Comparison of ENCODE assay signal across 16 cellular contexts in the genomic region with DNA sequence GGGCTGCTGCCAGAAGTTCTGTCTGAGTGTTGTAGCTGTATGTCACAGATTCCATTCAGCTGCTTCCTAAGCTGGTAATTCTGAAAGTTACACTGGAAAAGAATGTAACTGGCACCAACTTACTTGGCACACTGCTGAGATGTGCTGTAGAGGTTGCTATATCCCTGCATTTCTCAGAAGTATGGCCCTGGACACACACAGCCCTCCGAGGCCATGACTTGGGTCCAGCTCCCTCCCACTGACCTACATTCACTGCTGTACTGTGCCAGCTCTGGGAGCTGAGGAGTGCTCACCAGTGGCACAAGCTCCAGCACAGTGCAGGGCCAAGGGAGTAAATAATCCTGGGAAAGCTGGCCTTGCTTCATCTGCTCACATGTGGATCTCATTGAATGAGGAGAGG. TPM values are rescaled to one million over a fixed set of nuclear protein-coding genes. Genes with fewer than 3 reads are reported as not detected.
DNase-seq lines count a peak whose midpoint lies in the region; ATAC-seq and TF ChIP-seq lines count a peak whose summit lies in the region.
"Had no signal": no experiment of that assay in that cellular context is flagged by ENCODE, and none has a peak within 500 bp of the region (broad histone marks: within the 10 kb centered on the region; RNA-seq: fewer than 3 reads in every experiment).

No MANE protein-coding gene starts in this region.

- no peaks in the 10 kb centered on the region for H3K9me2 ChIP-seq in GM23248 (ENCODE audit: insufficient read depth)

- TF ChIP-seq CTCF in dorsolateral prefrontal cortex (IDR thresholded peaks at IDR 0.05 in 54 of 56, conservative IDR thresholded peaks at IDR 0.05 in 2 of 56; ENCODE audit: low read depth in 1 of 56, partially characterized antibody in 56 of 56), result no peak

- ATAC-seq in GM18858 (IDR thresholded peaks at IDR 0.05; ENCODE audit: unreplicated experiment), result no peak
- ATAC-seq: CD8-positive, alpha-beta T cell; effector memory CD8-positive, alpha-beta T cell; K562; naive thymus-derived CD8-positive, alpha-beta T cell had no signal

- no peaks in the 10 kb centered on the region for H3K9me3 ChIP-seq in GM23248 (ENCODE audit: low read depth)
- no peaks in the 10 kb centered on the region for H3K9me3 ChIP-seq in subcutaneous abdominal adipose tissue (ENCODE audit: control insufficient read depth in 5 of 5, low read length in 5 of 5)
- H3K9me3 ChIP-seq: tibial nerve had no signal

- H3K36me3 ChIP-seq in GM23248 (ENCODE audit: low read depth) (peaks cover 37% of the 10 kb centered on the region), subcutaneous abdominal adipose tissue (ENCODE audit: control insufficient read depth in 5 of 5, insufficient read depth in 5 of 5, low read length in 5 of 5) (peaks cover 14 to 57% (median 39%) of the 10 kb centered on the region in 5 donors)

- DNase-seq in GM23248 (peak; percentile 61), dorsolateral prefrontal cortex (peak in 5 of 10 donors; percentile 15 to 76 (median 43)), middle frontal gyrus (ENCODE audit: extremely low spot score, low spot score) (peak; percentile 4), NCI-H524 (lab: John Stamatoyannopoulos, UW) (no peak), glomerular visceral epithelial cell (ENCODE audit: extremely low spot score) (no peak), DMS 273 treated with DMSO at 0.1 percent for 48 hours (lab: John Stamatoyannopoulos, UW) (no peak)
- DNase-seq: activated CD4-positive, alpha-beta T cell treated with anti-CD3 and anti-CD28 coated beads, Interleukin-2, amount 50 U/mL, for 48 hours; CD8-positive, alpha-beta T cell; effector memory CD8-positive, alpha-beta T cell; H7; naive thymus-derived CD8-positive, alpha-beta T cell; NCI-H1930 had no signal

- H3K9ac ChIP-seq in GM23248, result 0 out of 2 replicates have a peak overlapping the region, but pooled peaks have one; percentile 2
- no peak overlapping the region for H3K9ac ChIP-seq in subcutaneous abdominal adipose tissue (ENCODE audit: low read length in 5 of 5)

- H3K4me2 ChIP-seq in GM23248 (ENCODE audit: unreplicated experiment), result no peak overlapping the region

- peaks cover 24% of the 10 kb centered on the region for H3K4me1 ChIP-seq in GM23248 (ENCODE audit: insufficient read depth)
- H3K4me1 ChIP-seq in subcutaneous abdominal adipose tissue (ENCODE audit: control insufficient read depth in 5 of 5, insufficient read depth in 5 of 5, low read length in 5 of 5), result peaks cover 3 to 27% (median 23%) of the 10 kb centered on the region in 5 donors

- no peaks in the 10 kb centered on the region for H4K20me1 ChIP-seq in GM23248 (ENCODE audit: insufficient read depth)

- H2AFZ ChIP-seq in GM23248, result no peak overlapping the region

- intact Hi-C loops in dorsolateral prefrontal cortex (cut with DNase I), result no loop called here

- peak overlapping the region; percentile 37 for H3K27ac ChIP-seq in GM23248
- H3K27ac ChIP-seq in dorsolateral prefrontal cortex, result peak overlapping the region in 34 of 59 donors; percentile 4 to 71 (median 40)
- H3K27ac ChIP-seq in subcutaneous abdominal adipose tissue (ENCODE audit: low read depth, low read length), result peak overlapping the region; percentile 13
- H3K27ac ChIP-seq: tibial nerve had no signal

- no peak overlapping the region for H3K4me3 ChIP-seq in GM23248
- no peak overlapping the region for H3K4me3 ChIP-seq in dorsolateral prefrontal cortex
- H3K4me3 ChIP-seq in subcutaneous abdominal adipose tissue (ENCODE audit: low read depth in 1 of 5, low read length in 5 of 5), result no peak overlapping the region
- H3K4me3 ChIP-seq: K562, tibial nerve had no signal

- H3F3A ChIP-seq in GM23248 (ENCODE audit: insufficient read depth), result peaks cover 7% of the 10 kb centered on the region

- 44 to 50% methylated on average over 1 of the region's 1 CpG for WGBS in GM23248 (ENCODE audit: low coverage in 1 of 2, low lambda C conversion rate in 2 of 2, missing lambda C conversion rate in 2 of 2), 2 experiments

- peaks cover 15% of the 10 kb centered on the region for H3K79me2 ChIP-seq in GM23248 (ENCODE audit: insufficient read depth)

- in situ Hi-C loops in GM23248 (cut with MboI), result no loop called here

- H3K27me3 ChIP-seq in GM23248 (replicated peaks; ENCODE audit: insufficient read depth) (no peaks in the 10 kb centered on the region), dorsolateral prefrontal cortex (no peaks in the 10 kb centered on the region), subcutaneous abdominal adipose tissue (ENCODE audit: control insufficient read depth in 5 of 5, insufficient read depth in 4 of 5, low read length in 5 of 5) (no peaks in the 10 kb centered on the region)
- H3K27me3 ChIP-seq: tibial nerve had no signal

RNA-seq across cellular contexts. Expression of a gene that starts 25.8 kb away (rescaled TPM):
- 1.2 and 4.6 TPM in 2 replicates for total RNA-seq in GM23248 (2014; rRNA removed; shearing (Covaris generic))
- 4.4 and 6.5 TPM in 2 replicates for polyA plus RNA-seq in GM23248 (2016; fragmentation: Nextera tagmentation; extraction: Ambion mirVana)
- 1 to 10 TPM in 67 of 120 experiments, under 1 TPM in 43, not detected in 10; 0.29 to 4.3 (median 1.2) TPM for total RNA-seq in dorsolateral prefrontal cortex

RNA-seq across cellular contexts. Expression of a gene that starts 26.2 kb away (rescaled TPM):
- 5.0 and 12.1 TPM in 2 replicates for total RNA-seq in GM23248 (2014; rRNA removed; shearing (Covaris generic))
- polyA plus RNA-seq in GM23248 (2016; fragmentation: Nextera tagmentation; extraction: Ambion mirVana), result 7.4 and 8.3 TPM in 2 replicates
- total RNA-seq in dorsolateral prefrontal cortex, result 10 to 100 TPM in 115 of 120 experiments, 1 to 10 TPM in 5; 8.8 to 17.7 (median 12.6) TPM

Comparison
In these comparisons a context has a peak if more than half of its experiments do, and no peak if none do; other contexts are left out.
1. DNase-seq: peak in GM23248 (single experiment) and middle frontal gyrus (single experiment); none in NCI-H524 (0 of 2), glomerular visceral epithelial cell (single experiment) and DMS 273 treated with DMSO at 0.1 percent for 48 hours (single experiment).
2. Peak in every context shown above with its lines, with median percentiles within 50 percentile points of each other: H3K27ac ChIP-seq.